ENCODE assay signal across 18 cellular contexts in the genomic region with DNA sequence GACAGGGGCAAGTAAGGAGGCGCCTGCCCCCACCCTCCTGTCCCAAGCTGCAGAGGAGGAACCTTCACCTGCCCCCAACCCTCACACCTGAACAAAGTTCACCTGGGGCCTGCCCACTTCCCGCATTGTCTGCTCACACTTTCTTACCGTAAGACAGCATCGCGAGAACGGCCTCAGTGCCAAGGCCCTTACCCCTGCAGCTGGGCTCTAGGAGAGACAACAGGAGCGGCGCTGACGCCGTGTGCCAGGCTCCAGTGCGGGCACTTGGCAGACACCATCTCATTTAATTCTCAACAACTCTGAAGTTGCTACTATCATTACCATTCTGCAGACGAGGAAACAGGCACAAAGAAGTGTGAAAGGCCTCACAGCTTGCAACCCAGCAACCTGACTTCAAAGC. TPM values are rescaled to one million over a fixed set of nuclear protein-coding genes. Genes with fewer than 3 reads are reported as not detected.
"Had no signal": no experiment of that assay in that cellular context is flagged by ENCODE, and none has a peak within 500 bp of the region (broad histone marks: within the 10 kb centered on the region; RNA-seq: fewer than 3 reads in every experiment).

No MANE protein-coding gene starts in this region.

- H3K4me3 ChIP-seq: breast epithelium, esophagus squamous epithelium, lower lobe of right lung, pancreas, tibial artery, uterus had no signal

- DNase-seq: activated CD4-positive, alpha-beta T cell treated with anti-CD3 and anti-CD28 coated beads for 48 hours; activated CD8-positive, alpha-beta memory T cell treated with anti-CD3 and anti-CD28 coated beads, Interleukin-2, amount 10 ng/mL, durations not matched to agents 7 days and 5 days; activated naive CD4-positive, alpha-beta T cell treated with anti-CD3 and anti-CD28 coated beads, Interleukin-2, amount 50 U/mL, for 16 hours; aorta; esophagus squamous epithelium; foreskin fibroblast; glutamatergic neuron; left cardiac atrium; lower lobe of right lung; midbrain; stimulated activated CD4-positive, alpha-beta T cell treated with anti-CD3 and anti-CD28 coated beads, Interleukin-15, amount 100 ng/mL, for 24 hours; stimulated activated CD4-positive, alpha-beta T cell treated with anti-CD3 and anti-CD28 coated beads, Interleukin-4, amount 100 ng/mL, for 4 hours; tibial artery; uterus had no signal

- H3K27ac Mint-ChIP-seq: WTC11 had no signal

- H3K27me3 Mint-ChIP-seq: activated CD8-positive, alpha-beta memory T cell treated with anti-CD3 and anti-CD28 coated beads, Interleukin-2, amount 10 ng/mL, durations not matched to agents 7 days and 5 days had no signal

- H3K27ac ChIP-seq: breast epithelium, esophagus squamous epithelium, lower lobe of right lung, pancreas, tibial artery, uterus had no signal

- H3K9me3 ChIP-seq: breast epithelium, esophagus squamous epithelium, lower lobe of right lung, pancreas, tibial artery, uterus had no signal

- H3K4me3 Mint-ChIP-seq: activated CD8-positive, alpha-beta memory T cell treated with anti-CD3 and anti-CD28 coated beads, Interleukin-2, amount 10 ng/mL, durations not matched to agents 7 days and 5 days; WTC11 had no signal

- H3K9me3 Mint-ChIP-seq: WTC11 had no signal

- ATAC-seq: activated CD8-positive, alpha-beta memory T cell treated with anti-CD3 and anti-CD28 coated beads, Interleukin-2, amount 10 ng/mL, durations not matched to agents 7 days and 5 days; left cardiac atrium; lower lobe of right lung; pancreas; WTC11 had no signal

- H3K36me3 ChIP-seq: breast epithelium, uterus had no signal

- H3K27me3 ChIP-seq: breast epithelium, esophagus squamous epithelium, pancreas, tibial artery, uterus had no signal

RNA-seq across cellular contexts. Expression of gene CD300LF, which starts 59.3 kb away (rescaled TPM):
- total RNA-seq: activated CD8-positive, alpha-beta memory T cell treated with anti-CD3 and anti-CD28 coated beads, Interleukin-2, amount 10 ng/mL, durations not matched to agents 7 days and 5 days; renal cortical epithelial cell; WTC11 had no signal
